ENCODE assay signal across 20 cellular contexts in genomic region chr4:180280076-180280475, GRCh38.
DNase-seq lines count a peak whose midpoint lies in the region; ATAC-seq and TF ChIP-seq lines count a peak whose summit lies in the region.
"Had no signal": no experiment of that assay in that cellular context is flagged by ENCODE, and none has a peak within 500 bp of the region (broad histone marks: within the 10 kb centered on the region; RNA-seq: fewer than 3 reads in every experiment).

No MANE protein-coding gene starts in this region.

- no peak overlapping the region for H3K27ac ChIP-seq in suprapubic skin
- H3K27ac ChIP-seq: BLaER1, dorsolateral prefrontal cortex, lower lobe of right lung, prostate gland, RWPE1, tibial artery had no signal

- H3K9me3 ChIP-seq in suprapubic skin = no peaks in the 10 kb centered on the region
- H3K9me3 ChIP-seq: BLaER1, lower lobe of right lung, prostate gland had no signal

- H3K27ac Mint-ChIP-seq in stimulated activated effector memory CD8-positive, alpha-beta T cell treated with anti-CD3 and anti-CD28 coated beads, Interleukin-12 subunit alpha, Interleukin-12 subunit beta, amount 100 ng/mL, for 72 hours = no peak overlapping the region
- H3K27ac Mint-ChIP-seq: activated CD4-positive, alpha-beta T cell treated with anti-CD3 and anti-CD28 coated beads, Interleukin-2, amount 10 ng/mL, durations not matched to agents 7 days and 5 days; activated naive CD8-positive, alpha-beta T cell treated with anti-CD3 and anti-CD28 coated beads for 36 hours; HFFc6 had no signal

- H3K36me3 ChIP-seq in suprapubic skin = no peaks in the 10 kb centered on the region
- H3K36me3 ChIP-seq: BLaER1, lower lobe of right lung, prostate gland, tibial artery had no signal

- H3K9me3 Mint-ChIP-seq in stimulated activated effector memory CD8-positive, alpha-beta T cell treated with anti-CD3 and anti-CD28 coated beads, Interleukin-12 subunit alpha, Interleukin-12 subunit beta, amount 100 ng/mL, for 72 hours = peaks cover 25% of the 10 kb centered on the region
- H3K9me3 Mint-ChIP-seq: activated CD4-positive, alpha-beta T cell treated with anti-CD3 and anti-CD28 coated beads, Interleukin-2, amount 10 ng/mL, durations not matched to agents 7 days and 5 days; activated naive CD8-positive, alpha-beta T cell treated with anti-CD3 and anti-CD28 coated beads for 36 hours had no signal

- no peaks in the 10 kb centered on the region for H3K4me1 Mint-ChIP-seq in stimulated activated effector memory CD8-positive, alpha-beta T cell treated with anti-CD3 and anti-CD28 coated beads, Interleukin-12 subunit alpha, Interleukin-12 subunit beta, amount 100 ng/mL, for 72 hours
- H3K4me1 Mint-ChIP-seq: activated CD4-positive, alpha-beta T cell treated with anti-CD3 and anti-CD28 coated beads, Interleukin-2, amount 10 ng/mL, durations not matched to agents 7 days and 5 days had no signal

- ATAC-seq in GM18909 (IDR thresholded peaks at IDR 0.05; ENCODE audit: poor library complexity, unreplicated experiment) (peak; percentile 89), HG02623 (IDR thresholded peaks at IDR 0.05; ENCODE audit: unreplicated experiment) (peak; percentile 66), HG03196 (IDR thresholded peaks at IDR 0.05; ENCODE audit: unreplicated experiment) (peak; percentile 81)
- no peak for ATAC-seq in stimulated activated effector memory CD8-positive, alpha-beta T cell treated with anti-CD3 and anti-CD28 coated beads, Interleukin-12 subunit alpha, Interleukin-12 subunit beta, amount 100 ng/mL, for 72 hours
- ATAC-seq: lower lobe of right lung had no signal

- TF ChIP-seq CTCF in suprapubic skin (IDR thresholded peaks at IDR 0.05) = no peak

- TF ChIP-seq EP300 in suprapubic skin (IDR thresholded peaks at IDR 0.05) = no peak

- no peak overlapping the region for H3K4me3 ChIP-seq in suprapubic skin
- H3K4me3 ChIP-seq: BLaER1, lower lobe of right lung, prostate gland, smooth muscle cell, tibial artery had no signal

- no peak for TF ChIP-seq POLR2A in suprapubic skin (IDR thresholded peaks at IDR 0.05)

- intact Hi-C loops in posterior cingulate gyrus (cut with DNase I) = no loop called here

- H3K4me1 ChIP-seq in suprapubic skin = no peaks in the 10 kb centered on the region
- H3K4me1 ChIP-seq: BLaER1, lower lobe of right lung, prostate gland, tibial artery had no signal

- no peaks in the 10 kb centered on the region for H3K36me3 Mint-ChIP-seq in stimulated activated effector memory CD8-positive, alpha-beta T cell treated with anti-CD3 and anti-CD28 coated beads, Interleukin-12 subunit alpha, Interleukin-12 subunit beta, amount 100 ng/mL, for 72 hours
- H3K36me3 Mint-ChIP-seq: activated naive CD8-positive, alpha-beta T cell treated with anti-CD3 and anti-CD28 coated beads for 36 hours had no signal

- DNase-seq in suprapubic skin (ENCODE audit: low spot score in 2 of 2) (no peak), posterior cingulate gyrus (no peak), superior temporal gyrus (ENCODE audit: extremely low spot score) (no peak)
- DNase-seq in stimulated activated effector memory CD8-positive, alpha-beta T cell treated with anti-CD3 and anti-CD28 coated beads, Interleukin-12 subunit alpha, Interleukin-12 subunit beta, amount 100 ng/mL, for 72 hours (ENCODE audit: low spot score in 2 of 2) = no peak
- DNase-seq: activated CD4-positive, alpha-beta T cell treated with anti-CD3 and anti-CD28 coated beads, Interleukin-2, amount 10 ng/mL, durations not matched to agents 7 days and 5 days; activated naive CD8-positive, alpha-beta T cell treated with anti-CD3 and anti-CD28 coated beads for 36 hours; activated T-cell treated with anti-CD3 and anti-CD28 coated beads, Interleukin-2, amount 50 U/mL, for 1 hour; dorsolateral prefrontal cortex; GDM1; HFFc6; Kasumi-1; lower lobe of right lung; tibial artery had no signal

- no peaks in the 10 kb centered on the region for H3K27me3 ChIP-seq in suprapubic skin
- H3K27me3 ChIP-seq: BLaER1, dorsolateral prefrontal cortex, tibial artery had no signal

- 55% methylated on average over 3 of the region's 3 CpGs for WGBS in suprapubic skin

- no peak overlapping the region for H3K4me3 Mint-ChIP-seq in stimulated activated effector memory CD8-positive, alpha-beta T cell treated with anti-CD3 and anti-CD28 coated beads, Interleukin-12 subunit alpha, Interleukin-12 subunit beta, amount 100 ng/mL, for 72 hours
- H3K4me3 Mint-ChIP-seq: activated CD4-positive, alpha-beta T cell treated with anti-CD3 and anti-CD28 coated beads, Interleukin-2, amount 10 ng/mL, durations not matched to agents 7 days and 5 days; activated naive CD8-positive, alpha-beta T cell treated with anti-CD3 and anti-CD28 coated beads for 36 hours; HFFc6 had no signal
